In genomic region chr10:80324086-80324485, GRCh38 we compare ENCODE assay signal across 13 cellular contexts. TPM values are rescaled to one million over a fixed set of nuclear protein-coding genes. Genes with fewer than 3 reads are reported as not detected.
DNase-seq lines count a peak whose midpoint lies in the region; ATAC-seq and TF ChIP-seq lines count a peak whose summit lies in the region.
"Had no signal": no experiment of that assay in that cellular context is flagged by ENCODE, and none has a peak within 500 bp of the region (broad histone marks: within the 10 kb centered on the region; RNA-seq: fewer than 3 reads in every experiment).

No MANE protein-coding gene starts in this region.

- peaks cover 2 to 47% (median 38%) of the 10 kb centered on the region in 4 donors for H3K4me1 ChIP-seq in liver (ENCODE audit: control insufficient read depth in 4 of 4, insufficient read depth in 4 of 4, low read length in 3 of 4)
- H3K4me1 ChIP-seq: gastroesophageal sphincter, left ventricle myocardium inferior had no signal

- H3K4me3 ChIP-seq in astrocyte of the spinal cord (ENCODE audit: low read depth, low read length) (no peak overlapping the region), liver (ENCODE audit: low read depth in 1 of 3, low read length in 3 of 3) (no peak overlapping the region)
- H3K4me3 ChIP-seq: gastroesophageal sphincter, left ventricle myocardium inferior had no signal

- peak overlapping the region; percentile 71 to 77 for H3K27ac ChIP-seq in liver (ENCODE audit: low read depth in 1 of 2, low read length in 2 of 2)
- H3K27ac ChIP-seq: gastroesophageal sphincter, left ventricle myocardium inferior had no signal

- TF ChIP-seq CTCF in astrocyte of the spinal cord (IDR thresholded peaks at IDR 0.05; ENCODE audit: low read depth, low read length) = no peak
- TF ChIP-seq CTCF in liver (IDR thresholded peaks at IDR 0.05; ENCODE audit: low read depth, low read length, missing input control) = no peak

- DNase-seq in EL = peak; percentile 52
- peak; percentile 30 to 50 for DNase-seq in Kasumi-1 (lab: John Stamatoyannopoulos, UW)
- peak; percentile 14 for DNase-seq in astrocyte of the spinal cord (ENCODE audit: low read depth, low spot score)
- DNase-seq in activated CD8-positive, alpha-beta memory T cell treated with anti-CD3 and anti-CD28 coated beads, Interleukin-2, amount 50 U/mL, for 4 hours = no peak
- DNase-seq in left cardiac atrium = no peak
- DNase-seq: central memory CD4-positive, alpha-beta T cell; left ventricle myocardium inferior; SHP77 treated with DMSO at 0.1 percent for 48 hours; stimulated activated CD8-positive, alpha-beta memory T cell treated with anti-CD3 and anti-CD28 coated beads, Interleukin-4, amount 100 ng/mL, for 48 hours had no signal

- 18% methylated on average over 1 of the region's 1 CpG for WGBS in liver

- no peaks in the 10 kb centered on the region for H3K27me3 ChIP-seq in liver (ENCODE audit: control insufficient read depth in 4 of 4, insufficient read depth in 4 of 4, low read length in 3 of 4)

- intact Hi-C loops in left cardiac atrium (cut with DNase I) = no loop called here

- no peak overlapping the region for H3K9ac ChIP-seq in liver (ENCODE audit: low read depth in 1 of 2, low read length in 2 of 2)

- in situ Hi-C loops in astrocyte of the spinal cord (cut with HindIII; ENCODE audit: low sequenced_read_pairs) = no loop called here

- ATAC-seq in left cardiac atrium (no peak), GM21381 (IDR thresholded peaks at IDR 0.05; ENCODE audit: unreplicated experiment) (no peak)
- ATAC-seq: activated CD4-positive, CD25-positive, alpha-beta regulatory T cell treated with anti-CD3 and anti-CD28 coated beads, Interleukin-2, amount 50 U/mL, for 24 hours; gastroesophageal sphincter had no signal

- TF ChIP-seq RAD21 in liver (IDR thresholded peaks at IDR 0.05) = no peak

- H3K9me3 ChIP-seq in liver (ENCODE audit: control insufficient read depth in 4 of 4, low read length in 3 of 4) = no peaks in the 10 kb centered on the region
- H3K9me3 ChIP-seq: gastroesophageal sphincter, left ventricle myocardium inferior had no signal

- no peaks in the 10 kb centered on the region for H3K36me3 ChIP-seq in liver (ENCODE audit: control insufficient read depth in 4 of 4, insufficient read depth in 3 of 4, low read depth in 1 of 4, low read length in 3 of 4)
- H3K36me3 ChIP-seq: gastroesophageal sphincter, left ventricle myocardium inferior had no signal

TF ChIP-seq in liver, 16 proteins besides CTCF, POLR2A, EP300 and RAD21:
- TF ChIP-seq REST (IDR thresholded peaks at IDR 0.05) (no peak), FOXA1 (IDR thresholded peaks at IDR 0.05) (no peak), JUND (IDR thresholded peaks at IDR 0.05) (no peak), SP1 (IDR thresholded peaks at IDR 0.05) (no peak)
TF ChIP-seq in liver: peak in this region for 0.

RNA-seq across cellular contexts. Expression of gene DYDC1, which starts 32.5 kb away (rescaled TPM):
- total RNA-seq in liver (under 1 TPM in 1 of 2 donors, not detected in 1; 0.23 TPM), left cardiac atrium (not detected)
- not detected for polyA plus RNA-seq in liver
- total RNA-seq: gastroesophageal sphincter, left ventricle myocardium inferior had no signal

RNA-seq across cellular contexts. Expression of gene DYDC2, which starts 32.5 kb away (rescaled TPM):
- 1 to 10 TPM in 1 of 2 donors, under 1 TPM in 1; 0.25 to 2.0 TPM for total RNA-seq in liver
- under 1 TPM; 0.14 to 0.25 TPM for polyA plus RNA-seq in liver
- not detected for total RNA-seq in left cardiac atrium
- total RNA-seq: gastroesophageal sphincter, left ventricle myocardium inferior had no signal

RNA-seq across cellular contexts. Expression of gene MAT1A, which starts 34.6 kb away (rescaled TPM):
- total RNA-seq in liver (100 to 1,000 TPM; 179 to 662 TPM), left cardiac atrium (under 1 TPM; 0.10 to 0.21 TPM)
- 100 to 1,000 TPM; 327 to 759 TPM for polyA plus RNA-seq in liver
- total RNA-seq: gastroesophageal sphincter, left ventricle myocardium inferior had no signal

Comparison
In these comparisons a context has a peak if more than half of its experiments do, and no peak if none do; other contexts are left out.
1. DNase-seq: peak in EL (single experiment), Kasumi-1 (2 of 2) and astrocyte of the spinal cord (single experiment); none in activated CD8-positive, alpha-beta memory T cell treated with anti-CD3 and anti-CD28 coated beads, Interleukin-2, amount 50 U/mL, for 4 hours (single experiment) and left cardiac atrium (single experiment).
2. RNA of gene MAT1A, which starts 34.6 kb away (total RNA-seq): 179 to 662 TPM in liver; 0.10 to 0.21 TPM in left cardiac atrium; every median in the first group is over 100 times any median in the second.